ENCODE assay signal across 1 cellular context in the genomic region with DNA sequence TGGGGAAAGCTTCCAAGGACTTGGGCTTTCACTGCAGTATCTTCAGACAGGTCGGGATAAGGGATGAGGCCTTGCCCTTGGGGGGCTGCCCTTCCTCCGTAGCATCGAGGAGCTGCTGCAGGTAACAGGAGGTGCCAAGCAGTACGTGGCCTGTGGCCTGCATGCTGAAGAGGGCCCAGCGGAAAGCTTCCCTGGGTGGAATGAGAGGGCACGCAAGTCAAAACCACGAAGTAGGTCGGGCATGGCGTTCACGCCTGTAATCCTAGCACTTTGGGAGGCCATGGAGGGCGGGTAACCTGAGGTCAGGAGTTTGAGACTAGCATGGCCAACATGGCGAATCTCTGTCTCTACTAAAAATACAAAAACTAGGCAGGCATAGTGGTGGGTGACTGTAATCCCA.
TF ChIP-seq lines count a peak whose summit lies in the region.

No MANE protein-coding gene starts in this region.

TF ChIP-seq in GM23338, 12 proteins besides CTCF, POLR2A, EP300 and RAD21 (continued from another document):
- TF ChIP-seq ZNF462 (CRISPR knock-in tag; IDR thresholded peaks at IDR 0.05), result no peak
